ENCODE assay signal across 8 cellular contexts in the genomic region with DNA sequence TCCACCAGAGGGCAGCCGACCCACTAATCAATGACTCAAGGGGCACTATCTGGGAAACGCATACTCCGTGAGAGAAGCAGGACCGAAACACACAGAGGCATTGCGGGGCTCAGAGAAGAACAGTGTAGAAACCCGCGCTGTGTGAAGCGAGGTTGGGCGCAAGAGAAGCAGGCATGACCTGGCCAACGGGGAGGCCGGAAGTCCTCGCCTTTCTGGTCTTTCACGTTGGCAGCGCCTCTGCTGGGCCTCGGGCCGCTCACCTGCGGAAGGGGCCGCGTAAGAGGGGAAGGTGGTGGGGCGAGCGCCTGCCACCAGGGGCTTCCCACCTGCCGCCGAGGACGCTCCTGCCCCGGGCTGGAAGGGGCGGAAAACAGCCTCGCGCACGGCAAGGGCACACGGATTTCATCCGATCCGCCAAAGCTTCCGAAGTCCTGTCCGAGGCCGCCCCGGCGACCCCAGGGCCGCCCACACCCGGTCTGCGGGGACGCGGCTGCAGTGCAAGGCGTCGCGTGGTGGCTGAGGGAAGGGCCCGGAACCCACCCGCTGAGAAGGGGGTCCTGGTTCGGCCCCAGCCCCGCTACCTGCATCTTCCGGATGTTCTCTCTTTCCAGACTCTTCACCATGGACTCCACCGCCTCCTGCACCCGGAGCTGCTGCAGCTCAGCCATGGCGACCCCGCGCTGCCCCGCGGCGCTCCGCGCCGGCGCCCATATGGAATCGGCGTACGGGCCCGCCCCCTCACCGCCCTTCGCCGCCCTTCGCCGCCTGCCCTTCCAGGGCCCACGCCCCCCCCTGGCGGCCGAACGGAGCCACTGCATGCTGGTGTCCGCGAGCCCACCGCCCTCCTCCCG. TPM values are rescaled to one million over a fixed set of nuclear protein-coding genes. Genes with fewer than 3 reads are reported as not detected.
DNase-seq lines count a peak whose midpoint lies in the region; ATAC-seq and TF ChIP-seq lines count a peak whose summit lies in the region.

TSS of gene FAM136A (minus strand) at position 724 of the 851 bp plus-strand sequence. CDS start at position 668, 56 bp downstream.

- peaks cover 35% of the 10 kb centered on the region for H3K4me1 Mint-ChIP-seq in activated CD4-positive, alpha-beta T cell treated with anti-CD3 and anti-CD28 coated beads for 36 hours

- H3K36me3 Mint-ChIP-seq in activated CD4-positive, alpha-beta T cell treated with anti-CD3 and anti-CD28 coated beads for 36 hours (ENCODE audit: low read depth), result peaks cover 34% of the 10 kb centered on the region

- ATAC-seq in GM18873 (IDR thresholded peaks at IDR 0.05; ENCODE audit: low FRiP score, unreplicated experiment) (peak; percentile 50), HG03139 (IDR thresholded peaks at IDR 0.05; ENCODE audit: unreplicated experiment) (peak; percentile 71), left colon (peak; percentile 92)
- ATAC-seq in activated CD4-positive, alpha-beta T cell treated with anti-CD3 and anti-CD28 coated beads for 36 hours, result peak; percentile 79

- DNase-seq in AG09309 (ENCODE audit: low read depth) (no peak), NCI-H446 (lab: John Stamatoyannopoulos, UW) (peak; percentile 66 to 87), left colon (peak; percentile 84 to 88)
- peak; percentile 93 for DNase-seq in activated CD4-positive, alpha-beta T cell treated with anti-CD3 and anti-CD28 coated beads for 36 hours
- DNase-seq in stimulated activated CD4-positive, alpha-beta T cell treated with anti-CD3 and anti-CD28 coated beads, Interleukin-1b, Interleukin-23, amount 100 ng/mL, for 4 hours (ENCODE audit: low read depth in 2 of 2), result peak; percentile 87 to 90

- peak within 1 kb of the TSS; percentile 91 for H3K4me3 Mint-ChIP-seq in activated CD4-positive, alpha-beta T cell treated with anti-CD3 and anti-CD28 coated beads for 36 hours

- TF ChIP-seq CTCF in AG09309 (IDR thresholded peaks at IDR 0.05; ENCODE audit: control insufficient read depth, insufficient read depth, low read depth, low read length, missing control alignments), result peak; percentile 83

- H3K4me3 ChIP-seq in AG09309 (ENCODE audit: control insufficient read depth, low read depth, low read length), result peak within 1 kb of the TSS; percentile 80

- intact Hi-C loops in activated CD4-positive, alpha-beta T cell treated with anti-CD3 and anti-CD28 coated beads for 36 hours (cut with DNase I, micrococcal nuclease), result loop anchor here (1.0 to 5.0 kb wide), 11 partner anchors 8 to 693 kb away; partner anchors contain the start of genes C2orf42 (in 2 of the 2), SNRPG (in 2 of the 2), ADD2 (in 1 of the 2) and TEX261 (in 1 of the 2)
- intact Hi-C loops in left colon (cut with DNase I, micrococcal nuclease), result loop anchor here in 1 of 2 donors (10.0 kb wide), 1 partner anchor 313 kb away; no protein-coding TSS in a partner anchor

- peak within 1 kb of the TSS; percentile 94 for H3K27ac Mint-ChIP-seq in activated CD4-positive, alpha-beta T cell treated with anti-CD3 and anti-CD28 coated beads for 36 hours

- H3K27ac ChIP-seq in cingulate gyrus (ENCODE audit: low read depth, low read length), result peak within 1 kb of the TSS; percentile 60

- POLR2A ChIA-PET in activated CD4-positive, alpha-beta T cell treated with anti-CD3 and anti-CD28 coated beads for 36 hours (lab: Charles Lee), result interaction anchor here (0.5 to 1.1 kb wide), 2 partner anchors 8 to 27 kb away, joined by 3 to 13 read pairs; partner anchors contain the start of gene SNRPG

- no peaks in the 10 kb centered on the region for H3K27me3 Mint-ChIP-seq in activated CD4-positive, alpha-beta T cell treated with anti-CD3 and anti-CD28 coated beads for 36 hours

- H3K9me3 Mint-ChIP-seq in activated CD4-positive, alpha-beta T cell treated with anti-CD3 and anti-CD28 coated beads for 36 hours (ENCODE audit: low read depth), result no peaks in the 10 kb centered on the region

- CTCF ChIA-PET in activated CD4-positive, alpha-beta T cell treated with anti-CD3 and anti-CD28 coated beads for 36 hours (lab: Charles Lee), result interaction anchor here (0.6 to 6.2 kb wide), 16 partner anchors 8 to 1840 kb away, joined by 3 to 90 read pairs (median 4); partner anchors contain the start of genes MXD1, PCYOX1 and SNRPG

RNA-seq across cellular contexts. Expression of gene FAM136A, which starts in this region (rescaled TPM):
- total RNA-seq in activated CD4-positive, alpha-beta T cell treated with anti-CD3 and anti-CD28 coated beads for 36 hours, result 10 to 100 TPM; 45.0 to 52.8 TPM
- total RNA-seq in left colon, result 10 to 100 TPM; 37.4 to 55.5 TPM
